23 cellular contexts compared by ENCODE assay signal in genomic region chr9:95819636-95820035, GRCh38.
"Had no signal": no experiment of that assay in that cellular context is flagged by ENCODE, and none has a peak within 500 bp of the region (broad histone marks: within the 10 kb centered on the region; RNA-seq: fewer than 3 reads in every experiment).

No MANE protein-coding gene starts in this region.

- H3K27me3 Mint-ChIP-seq: activated B cell treated with CpG ODN at 0.5 μM for 24 hours; activated naive CD8-positive, alpha-beta T cell; brain had no signal

- ATAC-seq: activated CD8-positive, alpha-beta T cell treated with anti-CD3 and anti-CD28 coated beads, Interleukin-2, amount 10 ng/mL, durations not matched to agents 7 days and 5 days; activated T-cell treated with anti-CD3 and anti-CD28 coated beads, Interleukin-2, amount 50 U/mL, for 72 hours; right cardiac atrium had no signal

- H3K27me3 ChIP-seq: suprapubic skin, upper lobe of left lung had no signal

- H3K4me1 ChIP-seq: prostate gland, suprapubic skin had no signal

- H3K27ac ChIP-seq: coronary artery, prostate gland, skin epidermis, suprapubic skin, upper lobe of left lung had no signal

- DNase-seq: activated B cell treated with CpG ODN at 0.5 μM for 24 hours; activated CD4-positive, alpha-beta T cell treated with anti-CD3 and anti-CD28 coated beads for 48 hours; activated CD8-positive, alpha-beta memory T cell treated with anti-CD3 and anti-CD28 coated beads, Interleukin-2, amount 50 U/mL, for 48 hours; activated CD8-positive, alpha-beta T cell treated with anti-CD3 and anti-CD28 coated beads, Interleukin-2, amount 10 ng/mL, durations not matched to agents 7 days and 5 days; activated gamma-delta T cell; activated T-cell treated with anti-CD3 and anti-CD28 coated beads, Interleukin-2, amount 50 U/mL, for 72 hours; amniotic stem cell; central memory CD4-positive, alpha-beta T cell; effector CD4-positive, alpha-beta T cell; foreskin melanocyte; head of caudate nucleus; nephron progenitor cell; right cardiac atrium; stimulated activated CD4-positive, alpha-beta T cell treated with anti-CD3 and anti-CD28 coated beads, Interleukin-4, amount 100 ng/mL, for 24 hours; stimulated activated naive CD4-positive, alpha-beta T cell treated with Interleukin-2 at 50 U/mL for 16 hours; SW 1271; upper lobe of left lung had no signal

- H3K27ac Mint-ChIP-seq: activated B cell treated with CpG ODN at 0.5 μM for 24 hours; activated CD8-positive, alpha-beta T cell treated with anti-CD3 and anti-CD28 coated beads, Interleukin-2, amount 10 ng/mL, durations not matched to agents 7 days and 5 days; activated naive CD8-positive, alpha-beta T cell; activated T-cell treated with anti-CD3 and anti-CD28 coated beads, Interleukin-2, amount 50 U/mL, for 72 hours; brain; nephron progenitor cell had no signal

- H3K4me3 ChIP-seq: coronary artery, prostate gland, skin epidermis, suprapubic skin, upper lobe of left lung had no signal

- H3K9me3 Mint-ChIP-seq: activated B cell treated with CpG ODN at 0.5 μM for 24 hours had no signal

- H3K36me3 ChIP-seq: prostate gland, suprapubic skin, upper lobe of left lung had no signal

- H3K4me3 Mint-ChIP-seq: activated B cell treated with CpG ODN at 0.5 μM for 24 hours; activated CD8-positive, alpha-beta T cell treated with anti-CD3 and anti-CD28 coated beads, Interleukin-2, amount 10 ng/mL, durations not matched to agents 7 days and 5 days; activated naive CD8-positive, alpha-beta T cell; activated T-cell treated with anti-CD3 and anti-CD28 coated beads, Interleukin-2, amount 50 U/mL, for 72 hours; brain; nephron progenitor cell had no signal

- H3K9me3 ChIP-seq: prostate gland, suprapubic skin, upper lobe of left lung had no signal
